1 cellular context compared by ENCODE assay signal in genomic region chr7:26843696-26844095, GRCh38.
TF ChIP-seq lines count a peak whose summit lies in the region.

No MANE protein-coding gene starts in this region.

TF ChIP-seq in GM12878, 131 proteins besides CTCF, POLR2A, EP300 and RAD21:
- TF ChIP-seq E2F8 (IDR thresholded peaks at IDR 0.05; ENCODE audit: low read depth, partially characterized antibody) (no peak), ZNF622 (IDR thresholded peaks at IDR 0.05) (no peak), NBN (IDR thresholded peaks at IDR 0.05) (no peak)
TF ChIP-seq in GM12878: peak in this region for 0.
